24 cellular contexts compared by ENCODE assay signal in the genomic region with DNA sequence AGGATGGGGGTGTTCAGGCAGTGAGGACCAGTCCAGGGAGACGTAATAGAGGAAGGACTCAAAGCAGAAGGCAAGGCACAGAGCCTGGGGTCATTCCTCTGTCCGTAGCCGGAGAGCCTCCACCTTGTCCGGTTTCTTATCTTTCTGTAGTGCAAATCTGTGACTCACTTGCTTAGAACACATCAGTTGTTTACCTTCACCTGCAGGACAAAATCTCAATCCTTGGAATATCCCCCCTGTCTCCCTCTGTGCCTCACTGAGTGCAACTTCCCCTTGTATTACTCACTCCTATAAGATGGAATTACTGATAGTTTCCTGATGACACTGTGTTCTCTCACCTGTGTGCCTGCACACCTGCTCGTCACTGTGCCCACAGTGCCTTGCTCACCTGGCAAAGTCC.
"Had no signal": no experiment of that assay in that cellular context is flagged by ENCODE, and none has a peak within 500 bp of the region (broad histone marks: within the 10 kb centered on the region; RNA-seq: fewer than 3 reads in every experiment).

No MANE protein-coding gene starts in this region.

- H3K36me3 ChIP-seq: MG63, SJSA1 had no signal

- FAIRE-seq: HepG2, RCC 7860 had no signal

- H3K4me3 ChIP-seq: MG63, SJSA1, SK-N-MC had no signal

- H3K27me3 ChIP-seq: SJSA1 had no signal

- DNase-seq: IMR-90, Karpas-422, KG1, MG63, NCI-H1092, NCI-H1105 treated with DMSO at 0.1 percent for 48 hours, NCI-H1436, NCI-H187, NCI-H2029, NCI-H2081 treated with DMSO at 0.1 percent for 48 hours, NCI-H2171, NCI-H226, NCI-H446, NCI-H510A, NCI-H524 treated with DMSO at 0.1 percent for 48 hours, NCI-H69, NCI-H774, Right ventricle myocardium superior, RPMI8226, SIG-M5 had no signal
